ENCODE assay signal across 14 cellular contexts in the genomic region with DNA sequence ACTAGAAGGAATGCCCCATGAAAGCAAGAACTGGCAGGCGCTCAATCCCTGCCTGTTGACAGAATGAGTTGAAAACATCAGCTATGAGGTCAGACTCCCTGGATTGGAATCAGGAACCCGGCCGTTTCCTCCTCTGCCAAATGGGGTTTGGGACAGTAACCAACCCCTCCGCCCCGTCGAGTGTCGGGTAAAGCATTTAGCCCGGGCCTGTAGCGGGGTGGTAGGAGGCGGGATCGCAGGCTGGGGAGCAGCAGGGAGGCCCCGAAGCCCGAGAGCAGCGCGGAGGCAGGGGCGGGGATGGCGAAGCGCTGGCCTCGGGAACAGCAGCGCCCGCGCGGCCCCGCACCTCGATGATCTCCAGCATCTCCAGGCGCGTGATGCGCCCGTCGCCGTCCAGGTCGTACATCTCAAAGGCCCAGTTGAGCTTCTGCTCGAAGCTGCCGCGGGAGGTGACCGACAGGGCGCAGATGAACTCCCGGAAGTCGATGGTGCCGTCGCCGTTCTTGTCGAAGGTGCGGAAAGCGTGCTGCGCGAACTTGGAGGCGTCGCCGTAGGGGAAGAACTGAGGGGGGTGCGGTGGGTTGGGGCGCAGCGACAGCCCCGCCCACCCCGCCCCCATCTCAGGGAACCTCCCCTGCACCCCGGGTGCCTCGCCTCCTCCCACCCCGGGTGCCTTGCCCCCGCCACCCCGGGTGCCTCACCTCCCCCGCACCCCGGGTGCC. TPM values are rescaled to one million over a fixed set of nuclear protein-coding genes. Genes with fewer than 3 reads are reported as not detected.
A peak's percentile ranks its signal among the peaks of the same experiment; 100 is the strongest.
DNase-seq lines count a peak whose midpoint lies in the region; ATAC-seq and TF ChIP-seq lines count a peak whose summit lies in the region.
"Had no signal": no experiment of that assay in that cellular context is flagged by ENCODE, and none has a peak within 500 bp of the region (broad histone marks: within the 10 kb centered on the region; RNA-seq: fewer than 3 reads in every experiment).

No MANE protein-coding gene starts in this region.

- peaks cover 15 to 21% of the 10 kb centered on the region in 2 donors for H3K36me3 Mint-ChIP-seq in CD4-positive, alpha-beta memory T cell
- H3K36me3 Mint-ChIP-seq in nephron progenitor cell (ENCODE audit: low read depth) = no peaks in the 10 kb centered on the region

- intact Hi-C loops in CD4-positive, alpha-beta memory T cell (cut with micrococcal nuclease) = loop anchor here (1.0 kb wide), 1 partner anchor 8 kb away; a partner anchor contains a TSS
- intact Hi-C loops in mammary epithelial cell (cut with micrococcal nuclease) = no loop called here

- no peaks in the 10 kb centered on the region for H3K36me3 ChIP-seq in CD4-positive, alpha-beta memory T cell (ENCODE audit: insufficient read depth, low read length)
- no peaks in the 10 kb centered on the region for H3K36me3 ChIP-seq in mammary epithelial cell (ENCODE audit: insufficient read depth, low read length)
- H3K36me3 ChIP-seq: brain microvascular endothelial cell, thoracic aorta had no signal

- no peak overlapping the region for H3K9ac ChIP-seq in mammary epithelial cell (ENCODE audit: insufficient read depth, low read length)

- H3K4me1 ChIP-seq in CD4-positive, alpha-beta memory T cell (ENCODE audit: insufficient read depth, low read length) = peaks cover 46% of the 10 kb centered on the region
- peaks cover 5% of the 10 kb centered on the region for H3K4me1 ChIP-seq in mammary epithelial cell (ENCODE audit: insufficient read depth, low read length)

- no peaks in the 10 kb centered on the region for H3K9me3 ChIP-seq in CD4-positive, alpha-beta memory T cell (ENCODE audit: control insufficient read depth in 1 of 2, low read length in 2 of 2)
- no peaks in the 10 kb centered on the region for H3K9me3 ChIP-seq in mammary epithelial cell (replicated peaks; ENCODE audit: insufficient read depth, low read length)
- H3K9me3 ChIP-seq: thoracic aorta had no signal

- peak overlapping the region in 6 of 7 donors; percentile 11 to 92 (median 70) for H3K27ac Mint-ChIP-seq in CD4-positive, alpha-beta memory T cell
- no peak overlapping the region for H3K27ac Mint-ChIP-seq in nephron progenitor cell

- peak overlapping the region; percentile 61 for H2AFZ ChIP-seq in mammary epithelial cell (ENCODE audit: low read depth, low read length)

- H3K27me3 Mint-ChIP-seq in CD4-positive, alpha-beta memory T cell = peaks cover 0 to 2% of the 10 kb centered on the region in 2 donors
- peaks cover 100% of the 10 kb centered on the region for H3K27me3 Mint-ChIP-seq in nephron progenitor cell (ENCODE audit: low read depth, poor library complexity)

- CTCF ChIA-PET in CD4-positive, alpha-beta memory T cell (lab: Charles Lee; ENCODE audit: partially characterized antibody) = interaction anchor here (1.0 to 2.4 kb wide), 3 partner anchors 9 to 26 kb away, joined by 3 to 13 read pairs (median 3); no protein-coding TSS in a partner anchor
- CTCF ChIA-PET in mammary epithelial cell (lab: Charles Lee; ENCODE audit: low non-redundant PET) = no interaction called here
- CTCF ChIA-PET in HEK293T (lab: Yijun Ruan, JAX) = interaction anchor here (1.0 kb wide), 1 partner anchor 12 kb away, joined by 5 read pairs; a partner anchor contains a TSS

- DNase-seq in CD4-positive, alpha-beta memory T cell = peak; percentile 46 to 73 (median 59)
- DNase-seq in activated CD4-positive, alpha-beta T cell treated with anti-CD3 and anti-CD28 coated beads for 4 hours = peak; percentile 45 to 52
- no peak for DNase-seq in mammary epithelial cell
- DNase-seq in nephron progenitor cell = peak; percentile 28
- no peak for DNase-seq in AML-193 (lab: John Stamatoyannopoulos, UW)
- DNase-seq in HEK293T (ENCODE audit: extremely low spot score) = no peak
- DNase-seq in NCI-H1092 (lab: John Stamatoyannopoulos, UW) = no peak
- DNase-seq: brain microvascular endothelial cell, islet precursor cell, NCI-H524 had no signal

- no TSS peak for BruUV-seq in mammary epithelial cell (replicated peaks; lab: Mats Ljungman, UMichigan)

- H3K79me2 ChIP-seq in mammary epithelial cell (ENCODE audit: insufficient read depth, low read length) = no peaks in the 10 kb centered on the region

- WGBS in mammary epithelial cell (ENCODE audit: low coverage, missing lambda C conversion rate) = 31% methylated on average over 24 of the region's 62 CpGs

- H3K27me3 ChIP-seq in CD4-positive, alpha-beta memory T cell (ENCODE audit: insufficient read depth, low read length) = no peaks in the 10 kb centered on the region
- peaks cover 6% of the 10 kb centered on the region for H3K27me3 ChIP-seq in mammary epithelial cell (ENCODE audit: insufficient read depth, low read length)

- no peaks in the 10 kb centered on the region for H4K20me1 ChIP-seq in mammary epithelial cell (ENCODE audit: insufficient read depth, low read length)

- no peak for ATAC-seq in GM18511 (IDR thresholded peaks at IDR 0.05; ENCODE audit: unreplicated experiment)

- TF ChIP-seq CTCF in mammary epithelial cell (conservative IDR thresholded peaks at IDR 0.05 in 1 of 2, IDR thresholded peaks at IDR 0.05 in 1 of 2; ENCODE audit: extremely low read depth in 1 of 2, insufficient read depth in 1 of 2, low read depth in 1 of 2, low read length in 2 of 2) = no peak
- TF ChIP-seq CTCF in nephron progenitor cell (IDR thresholded peaks at IDR 0.05) = no peak

- H3K4me3 Mint-ChIP-seq in CD4-positive, alpha-beta memory T cell = peak overlapping the region in 7 of 8 donors; percentile 26 to 77 (median 59)
- no peak overlapping the region for H3K4me3 Mint-ChIP-seq in nephron progenitor cell

- in situ Hi-C loops in mammary epithelial cell (cut with MboI; ENCODE audit: low sequenced_read_pairs in 2 of 2) = no loop called here

- peak overlapping the region in 1 of 2 donors; percentile 24 for H3K4me3 ChIP-seq in CD4-positive, alpha-beta memory T cell (ENCODE audit: low read length in 2 of 2)
- H3K4me3 ChIP-seq in mammary epithelial cell (replicated peaks in 1 of 3; ENCODE audit: insufficient read depth in 1 of 3, low read depth in 2 of 3, low read length in 3 of 3) = no peak overlapping the region
- H3K4me3 ChIP-seq: thoracic aorta had no signal

- dilution Hi-C loops in mammary epithelial cell (cut with HindIII; ENCODE audit: low sequenced_read_pairs) = no loop called here

- H3K4me2 ChIP-seq in mammary epithelial cell (ENCODE audit: insufficient read depth, low read depth, low read length) = peak overlapping the region; percentile 52

- POLR2A ChIA-PET in CD4-positive, alpha-beta memory T cell (lab: Charles Lee; ENCODE audit: partially characterized antibody) = interaction anchor here (0.7 to 2.0 kb wide), 4 partner anchors 9 to 558 kb away, joined by 3 to 21 read pairs (median 6); a partner anchor contains a TSS
- POLR2A ChIA-PET in HEK293T (lab: Yijun Ruan, JAX) = no interaction called here

- peaks cover 18 to 44% (median 38%) of the 10 kb centered on the region in 4 donors for H3K4me1 Mint-ChIP-seq in CD4-positive, alpha-beta memory T cell
- H3K4me1 Mint-ChIP-seq in nephron progenitor cell = no peaks in the 10 kb centered on the region

- H3K27ac ChIP-seq in CD4-positive, alpha-beta memory T cell (ENCODE audit: low read depth, low read length) = no peak overlapping the region
- H3K27ac ChIP-seq in mammary epithelial cell (ENCODE audit: insufficient read depth, low read depth, low read length) = no peak overlapping the region
- H3K27ac ChIP-seq: brain microvascular endothelial cell, thoracic aorta had no signal

- H3K9me3 Mint-ChIP-seq in CD4-positive, alpha-beta memory T cell = no peaks in the 10 kb centered on the region
- H3K9me3 Mint-ChIP-seq in nephron progenitor cell = peaks cover 12% of the 10 kb centered on the region

TF ChIP-seq in HEK293T, 16 proteins besides CTCF, POLR2A, EP300 and RAD21:
- no peak for TF ChIP-seq ARNT (IDR thresholded peaks at IDR 0.05)
- TF ChIP-seq TARDBP (IDR thresholded peaks at IDR 0.05) = no peak
- no peak for TF ChIP-seq FOXM1 (IDR thresholded peaks at IDR 0.05; ENCODE audit: borderline replicate concordance)
- TF ChIP-seq NFRKB (IDR thresholded peaks at IDR 0.05) = no peak
- TF ChIP-seq L3MBTL2 (conservative IDR thresholded peaks at IDR 0.05) = no peak
- TF ChIP-seq BHLHE40 (IDR thresholded peaks at IDR 0.05; ENCODE audit: borderline replicate concordance) = no peak
- TF ChIP-seq HDGF (IDR thresholded peaks at IDR 0.05; ENCODE audit: borderline replicate concordance) = no peak
- TF ChIP-seq SUZ12 (IDR thresholded peaks at IDR 0.05) = no peak
- no peak for TF ChIP-seq ELF4 (IDR thresholded peaks at IDR 0.05)

RNA-seq across cellular contexts. Expression of a gene that starts 7.5 kb away (rescaled TPM):
- total RNA-seq in CD4-positive, alpha-beta memory T cell = 10 to 100 TPM; 31.8 to 32.4 TPM
- 1 to 10 TPM; 8.9 to 9.6 TPM for polyA plus RNA-seq in CD4-positive, alpha-beta memory T cell
- under 1 TPM in 1 of 2 donors, not detected in 1; under 0.01 TPM for total RNA-seq in mammary epithelial cell
- polyA plus RNA-seq in mammary epithelial cell = 0.02 TPM
- polyA minus RNA-seq in mammary epithelial cell = not detected
- polyA plus RNA-seq: BJ had no signal

RNA-seq across cellular contexts. Expression of a gene that starts 11.8 kb away (rescaled TPM):
- total RNA-seq in CD4-positive, alpha-beta memory T cell = under 1 TPM; 0.29 to 0.42 TPM
- not detected for polyA plus RNA-seq in CD4-positive, alpha-beta memory T cell
- under 1 TPM in 1 of 2 donors, not detected in 1; 0.33 TPM for total RNA-seq in mammary epithelial cell
- not detected for polyA plus RNA-seq in mammary epithelial cell
- not detected for polyA minus RNA-seq in mammary epithelial cell
- polyA plus RNA-seq: BJ, neural cell had no signal

RNA-seq across cellular contexts. Expression of a gene that starts 44.3 kb away (rescaled TPM):
- total RNA-seq in CD4-positive, alpha-beta memory T cell = under 1 TPM in 1 of 2 experiments, not detected in 1; 0.12 TPM
- polyA plus RNA-seq in CD4-positive, alpha-beta memory T cell = under 1 TPM in 1 of 2 donors, not detected in 1; 0.23 TPM
- not detected for total RNA-seq in mammary epithelial cell
- polyA plus RNA-seq in mammary epithelial cell = 0.01 TPM
- not detected for polyA minus RNA-seq in mammary epithelial cell
- polyA plus RNA-seq: neural cell had no signal

RNA-seq across cellular contexts. Expression of a gene that starts 54.9 kb away (rescaled TPM):
- total RNA-seq in CD4-positive, alpha-beta memory T cell = 10 to 100 TPM; 67.7 to 69.4 TPM
- polyA plus RNA-seq in CD4-positive, alpha-beta memory T cell = 100 to 1,000 TPM in 1 of 2 donors, 10 to 100 TPM in 1; 77.2 to 162 TPM
- 10 to 100 TPM; 25.0 to 50.4 TPM for total RNA-seq in mammary epithelial cell
- polyA plus RNA-seq in mammary epithelial cell = 76.7 TPM
- polyA minus RNA-seq in mammary epithelial cell = 4.9 TPM

Comparison
In these comparisons a context has a peak if more than half of its experiments do, and no peak if none do; other contexts are left out.
1. DNase-seq: peak in CD4-positive, alpha-beta memory T cell (5 of 5), activated CD4-positive, alpha-beta T cell treated with anti-CD3 and anti-CD28 coated beads for 4 hours (2 of 2) and nephron progenitor cell (single experiment); none in mammary epithelial cell (single experiment), AML-193 (0 of 2), HEK293T (single experiment) and NCI-H1092 (single experiment).
2. RNA of a gene that starts 7.5 kb away (total RNA-seq): 31.8 to 32.4 TPM in CD4-positive, alpha-beta memory T cell; under 0.01 TPM in mammary epithelial cell; every median in the first group is over 10 times any median in the second.